In genomic region chr17:42290577-42290976, GRCh38 we compare ENCODE assay signal across 12 cellular contexts. TPM values are rescaled to one million over a fixed set of nuclear protein-coding genes. Genes with fewer than 3 reads are reported as not detected.
DNase-seq lines count a peak whose midpoint lies in the region; ATAC-seq, FAIRE-seq and TF ChIP-seq lines count a peak whose summit lies in the region.
"Had no signal": no experiment of that assay in that cellular context is flagged by ENCODE, and none has a peak within 500 bp of the region (broad histone marks: within the 10 kb centered on the region; RNA-seq: fewer than 3 reads in every experiment).

No MANE protein-coding gene starts in this region.

- no peak for DNase-seq in HepG2 (ENCODE audit: low spot score)
- DNase-seq in right lobe of liver: no peak
- no peak for DNase-seq in activated CD4-positive, alpha-beta memory T cell treated with anti-CD3 and anti-CD28 coated beads, Interleukin-2, amount 10 ng/mL, durations not matched to agents 7 days and 5 days
- peak; percentile 31 for DNase-seq in islet precursor cell
- DNase-seq in upper lobe of right lung: peak; percentile 12
- no peak for DNase-seq in activated CD8-positive, alpha-beta memory T cell treated with anti-CD3 and anti-CD28 coated beads, Interleukin-2, amount 50 U/mL, for 4 hours
- no peak for DNase-seq in DMS53 treated with DMSO at 0.1 percent for 48 hours (lab: John Stamatoyannopoulos, UW; ENCODE audit: unreplicated experiment)
- DNase-seq: foreskin keratinocyte, NCI-H1436 treated with DMSO at 0.1 percent for 48 hours had no signal

- intact Hi-C loops in HepG2 (cut with micrococcal nuclease; ENCODE audit: unreplicated experiment): no loop called here
- intact Hi-C loops in right lobe of liver (cut with DNase I): no loop called here
- intact Hi-C loops in upper lobe of right lung (cut with DNase I): no loop called here

- no peak for TF ChIP-seq RAD21 in HepG2 (CRISPR knock-in tag; IDR thresholded peaks at IDR 0.05)

- TF ChIP-seq CTCF in HepG2 (CRISPR knock-in tag; IDR thresholded peaks at IDR 0.05) (no peak), right lobe of liver (IDR thresholded peaks at IDR 0.05) (no peak), upper lobe of right lung (IDR thresholded peaks at IDR 0.05) (no peak)

- ATAC-seq in HepG2 (no peak), right lobe of liver (no peak), upper lobe of right lung (no peak), GM19467 (IDR thresholded peaks at IDR 0.05; ENCODE audit: unreplicated experiment) (no peak)
- ATAC-seq: foreskin keratinocyte had no signal

- no TSS peak for BruUV-seq in HepG2 (replicated peaks; lab: Mats Ljungman, UMichigan)

- H3K4me3 ChIP-seq in HepG2 (replicated peaks in 1 of 3; ENCODE audit: insufficient read depth in 1 of 3, low read depth in 2 of 3, low read length in 3 of 3) (no peak overlapping the region), right lobe of liver (no peak overlapping the region), upper lobe of right lung (no peak overlapping the region)

- H3K36me3 ChIP-seq in HepG2 (replicated peaks in 1 of 2; ENCODE audit: control insufficient read depth in 1 of 2, insufficient read depth in 2 of 2, low read length in 2 of 2): no peaks in the 10 kb centered on the region
- peaks cover 0 to 2% (median 0%) of the 10 kb centered on the region in 4 donors for H3K36me3 ChIP-seq in right lobe of liver
- H3K36me3 ChIP-seq in upper lobe of right lung: peaks cover 24% of the 10 kb centered on the region

- no peak overlapping the region for H3K27ac ChIP-seq in HepG2 (ENCODE audit: extremely low read length, insufficient read depth, low read length)
- no peak overlapping the region for H3K27ac ChIP-seq in right lobe of liver
- H3K27ac ChIP-seq in upper lobe of right lung: no peak overlapping the region
- H3K27ac ChIP-seq: foreskin keratinocyte had no signal

- peak overlapping the region; percentile 89 for H3K4me3 Mint-ChIP-seq in activated CD4-positive, alpha-beta memory T cell treated with anti-CD3 and anti-CD28 coated beads, Interleukin-2, amount 10 ng/mL, durations not matched to agents 7 days and 5 days
- H3K4me3 Mint-ChIP-seq: brain, endodermal cell had no signal

- no peak for TF ChIP-seq EP300 in HepG2 (IDR thresholded peaks at IDR 0.05; ENCODE audit: low read depth in 2 of 2, low read length in 2 of 2)
- TF ChIP-seq EP300 in HepG2 (CRISPR knock-in tag; IDR thresholded peaks at IDR 0.05; ENCODE audit: borderline replicate concordance): no peak

- H2AFZ ChIP-seq in HepG2 (ENCODE audit: low read length): no peak overlapping the region

- no peak for FAIRE-seq in HepG2 (lab: Jason Lieb, UNC)

- WGBS in HepG2 (ENCODE audit: low lambda C conversion rate): 79% methylated on average over 5 of the region's 5 CpGs
- WGBS in right lobe of liver (ENCODE audit: insufficient coverage, low coverage, low lambda C conversion rate, missing lambda C conversion rate): 94% methylated on average over 2 of the region's 5 CpGs

- no peaks in the 10 kb centered on the region for H3K9me3 Mint-ChIP-seq in activated CD4-positive, alpha-beta memory T cell treated with anti-CD3 and anti-CD28 coated beads, Interleukin-2, amount 10 ng/mL, durations not matched to agents 7 days and 5 days
- H3K9me3 Mint-ChIP-seq: endodermal cell had no signal

- H4K20me1 ChIP-seq in HepG2 (ENCODE audit: insufficient read depth, low read length): no peaks in the 10 kb centered on the region

- no peaks in the 10 kb centered on the region for H3K79me2 ChIP-seq in HepG2 (ENCODE audit: insufficient read depth, low read length)

- CTCF ChIA-PET in HepG2 (lab: Yijun Ruan, JAX; ENCODE audit: low intra/inter-chr PET ratio, low total read pairs): no interaction called here
- CTCF ChIA-PET in activated CD4-positive, alpha-beta memory T cell treated with anti-CD3 and anti-CD28 coated beads, Interleukin-2, amount 10 ng/mL, durations not matched to agents 7 days and 5 days (lab: Charles Lee): interaction anchor here (3.2 kb wide), 1 partner anchor 68 kb away, joined by 27 read pairs; no protein-coding TSS in a partner anchor

- no peak overlapping the region for H3K9ac ChIP-seq in HepG2 (ENCODE audit: insufficient read depth, low read depth, low read length)

- H3K4me1 Mint-ChIP-seq in activated CD4-positive, alpha-beta memory T cell treated with anti-CD3 and anti-CD28 coated beads, Interleukin-2, amount 10 ng/mL, durations not matched to agents 7 days and 5 days: peaks cover 60% of the 10 kb centered on the region

- in situ Hi-C loops in HepG2 (cut with HindIII; ENCODE audit: extremely low pct_ligation_motif_present, low pct_unique_long_range_greater_than_20kb): no loop called here

- peaks cover 39% of the 10 kb centered on the region for H3K36me3 Mint-ChIP-seq in activated CD4-positive, alpha-beta memory T cell treated with anti-CD3 and anti-CD28 coated beads, Interleukin-2, amount 10 ng/mL, durations not matched to agents 7 days and 5 days (ENCODE audit: low read depth)
- H3K36me3 Mint-ChIP-seq: brain had no signal

- TF ChIP-seq POLR2A in HepG2 (IDR thresholded peaks at IDR 0.05; ENCODE audit: insufficient read depth in 1 of 2, low read depth in 2 of 2, low read length in 2 of 2) (no peak), right lobe of liver (IDR thresholded peaks at IDR 0.05) (no peak)

- POLR2A ChIA-PET in HepG2 (lab: Yijun Ruan, JAX): interaction anchor here (2.3 kb wide), 1 partner anchor 14 kb away, joined by 5 read pairs; no protein-coding TSS in a partner anchor
- POLR2A ChIA-PET in activated CD4-positive, alpha-beta memory T cell treated with anti-CD3 and anti-CD28 coated beads, Interleukin-2, amount 10 ng/mL, durations not matched to agents 7 days and 5 days (lab: Charles Lee): interaction anchor here (3.6 to 11.7 kb wide), 3 partner anchors 16 to 42 kb away, joined by 19 to 193 read pairs (median 70); partner anchors contain the start of gene STAT5B

- H3K4me1 ChIP-seq in HepG2 (ENCODE audit: insufficient read depth, low read length): peaks cover 33% of the 10 kb centered on the region
- peaks cover 0 to 6% (median 2%) of the 10 kb centered on the region in 4 donors for H3K4me1 ChIP-seq in right lobe of liver
- peaks cover 25% of the 10 kb centered on the region for H3K4me1 ChIP-seq in upper lobe of right lung
- H3K4me1 ChIP-seq: foreskin keratinocyte had no signal

- H3K27ac Mint-ChIP-seq in activated CD4-positive, alpha-beta memory T cell treated with anti-CD3 and anti-CD28 coated beads, Interleukin-2, amount 10 ng/mL, durations not matched to agents 7 days and 5 days: peak overlapping the region; percentile 84
- H3K27ac Mint-ChIP-seq: endodermal cell had no signal

- H3K9me3 ChIP-seq in HepG2 (ENCODE audit: low read length) (no peaks in the 10 kb centered on the region), right lobe of liver (no peaks in the 10 kb centered on the region), upper lobe of right lung (no peaks in the 10 kb centered on the region)

- H3K4me2 ChIP-seq in HepG2 (ENCODE audit: low read depth, low read length): no peak overlapping the region

- peaks cover 6 to 26% of the 10 kb centered on the region in 2 experiments; a peak in 4 of 5 replicates for H3K27me3 ChIP-seq in HepG2 (ENCODE audit: control insufficient read depth in 1 of 2, insufficient read depth in 2 of 2, low read length in 2 of 2)
- no peaks in the 10 kb centered on the region for H3K27me3 ChIP-seq in right lobe of liver
- no peaks in the 10 kb centered on the region for H3K27me3 ChIP-seq in upper lobe of right lung

- H3K27me3 Mint-ChIP-seq in activated CD4-positive, alpha-beta memory T cell treated with anti-CD3 and anti-CD28 coated beads, Interleukin-2, amount 10 ng/mL, durations not matched to agents 7 days and 5 days: no peaks in the 10 kb centered on the region

RNA-seq across cellular contexts. Expression of gene STAT5A, which starts 2.3 kb away (rescaled TPM):
- total RNA-seq in HepG2 (2016; rRNA removed; fragmentation: Illumina TruSeq; extraction: Trizol) (4.1 and 4.5 TPM in 2 replicates), right lobe of liver (10 to 100 TPM in 1 of 6 experiments, 1 to 10 TPM in 5; 4.8 to 11.5 (median 7.7) TPM), upper lobe of right lung (42.0 TPM)
- 1.5 and 1.6 TPM in 2 replicates for total RNA-seq in HepG2 (2016; cell fraction: cytosol; rRNA removed; fragmentation: Illumina TruSeq; extraction: Trizol; ENCODE audit: low read depth)
- 2.4 and 3.2 TPM in 2 replicates for total RNA-seq in HepG2 (2016; cell fraction: insoluble cytoplasmic fraction; rRNA removed; fragmentation: Illumina TruSeq; extraction: Trizol)
- total RNA-seq in HepG2 (2016; cell fraction: membrane; rRNA removed; fragmentation: Illumina TruSeq; extraction: Trizol): 3.5 and 3.6 TPM in 2 replicates
- 3.1 and 4.2 TPM in 2 replicates for total RNA-seq in HepG2 (2016; cell fraction: nucleus; rRNA removed; fragmentation: Illumina TruSeq; extraction: Trizol)
- 1.2 and 1.4 TPM in 2 replicates for polyA plus RNA-seq in HepG2 (2011; rRNA removed)
- 1.3 and 1.4 TPM in 2 replicates for polyA plus RNA-seq in HepG2 (2011; cell fraction: cytosol; rRNA removed)
- 3.3 and 3.4 TPM in 2 replicates for polyA plus RNA-seq in HepG2 (2011; cell fraction: nucleus; rRNA removed)
- polyA plus RNA-seq in HepG2 (2012): 3.9 and 7.9 TPM in 2 replicates
- polyA plus RNA-seq in HepG2 (2016; cell fraction: cytosol; fragmentation: Illumina TruSeq; extraction: Trizol; ENCODE audit: low read depth): 1.2 and 1.4 TPM in 2 replicates
- polyA plus RNA-seq in HepG2 (2016; cell fraction: insoluble cytoplasmic fraction; fragmentation: Illumina TruSeq; extraction: Trizol; ENCODE audit: low read depth): 2.4 and 3.3 TPM in 2 replicates
- 2.4 and 2.5 TPM in 2 replicates for polyA plus RNA-seq in HepG2 (2016; cell fraction: membrane; fragmentation: Illumina TruSeq; extraction: Trizol; ENCODE audit: low read depth)
- polyA plus RNA-seq in HepG2 (2016; cell fraction: nucleus; fragmentation: Illumina TruSeq; extraction: Trizol; ENCODE audit: insufficient read depth, low read depth): 3.2 and 4.2 TPM in 2 replicates
- polyA minus RNA-seq in HepG2 (2011; rRNA and poly(A)+ RNA removed; ENCODE audit: low replicate concordance): 6.3 and 24.5 TPM in 2 replicates
- 1.7 TPM in 2 replicates for polyA minus RNA-seq in HepG2 (2011; cell fraction: cytosol; rRNA and poly(A)+ RNA removed)
- 1.7 and 3.0 TPM in 2 replicates for polyA minus RNA-seq in HepG2 (2011; cell fraction: nucleus; rRNA and poly(A)+ RNA removed)
- total RNA-seq in activated CD4-positive, alpha-beta memory T cell treated with anti-CD3 and anti-CD28 coated beads, Interleukin-2, amount 10 ng/mL, durations not matched to agents 7 days and 5 days: 10 to 100 TPM; 88.4 to 96.7 TPM

RNA-seq across cellular contexts. Expression of gene STAT5B, which starts 14.4 kb away (rescaled TPM):
- 17.2 and 21.0 TPM in 2 replicates for total RNA-seq in HepG2 (2016; rRNA removed; fragmentation: Illumina TruSeq; extraction: Trizol)
- 8.8 and 10.4 TPM in 2 replicates for total RNA-seq in HepG2 (2016; cell fraction: cytosol; rRNA removed; fragmentation: Illumina TruSeq; extraction: Trizol; ENCODE audit: low read depth)
- total RNA-seq in HepG2 (2016; cell fraction: insoluble cytoplasmic fraction; rRNA removed; fragmentation: Illumina TruSeq; extraction: Trizol): 14.8 and 23.5 TPM in 2 replicates
- 13.7 and 14.6 TPM in 2 replicates for total RNA-seq in HepG2 (2016; cell fraction: membrane; rRNA removed; fragmentation: Illumina TruSeq; extraction: Trizol)
- 21.1 and 22.8 TPM in 2 replicates for total RNA-seq in HepG2 (2016; cell fraction: nucleus; rRNA removed; fragmentation: Illumina TruSeq; extraction: Trizol)
- polyA plus RNA-seq in HepG2 (2011; rRNA removed): 42.8 and 44.8 TPM in 2 replicates
- 18.5 and 22.6 TPM in 2 replicates for polyA plus RNA-seq in HepG2 (2011; cell fraction: cytosol; rRNA removed)
- 110 and 115 TPM in 2 replicates for polyA plus RNA-seq in HepG2 (2011; cell fraction: nucleus; rRNA removed)
- 27.0 and 34.0 TPM in 2 replicates for polyA plus RNA-seq in HepG2 (2012)
- polyA plus RNA-seq in HepG2 (2016; cell fraction: cytosol; fragmentation: Illumina TruSeq; extraction: Trizol; ENCODE audit: low read depth): 3.0 and 3.2 TPM in 2 replicates
- polyA plus RNA-seq in HepG2 (2016; cell fraction: insoluble cytoplasmic fraction; fragmentation: Illumina TruSeq; extraction: Trizol; ENCODE audit: low read depth): 13.9 and 18.4 TPM in 2 replicates
- polyA plus RNA-seq in HepG2 (2016; cell fraction: membrane; fragmentation: Illumina TruSeq; extraction: Trizol; ENCODE audit: low read depth): 8.2 and 9.4 TPM in 2 replicates
- 73.9 and 77.3 TPM in 2 replicates for polyA plus RNA-seq in HepG2 (2016; cell fraction: nucleus; fragmentation: Illumina TruSeq; extraction: Trizol; ENCODE audit: insufficient read depth, low read depth)
- 35.0 and 59.1 TPM in 2 replicates for polyA minus RNA-seq in HepG2 (2011; rRNA and poly(A)+ RNA removed; ENCODE audit: low replicate concordance)
- polyA minus RNA-seq in HepG2 (2011; cell fraction: cytosol; rRNA and poly(A)+ RNA removed): 14.9 and 16.6 TPM in 2 replicates
- 36.8 and 37.1 TPM in 2 replicates for polyA minus RNA-seq in HepG2 (2011; cell fraction: nucleus; rRNA and poly(A)+ RNA removed)
- 10 to 100 TPM; 21.2 to 29.0 (median 26.7) TPM for total RNA-seq in right lobe of liver
- 100 to 1,000 TPM; 163 to 171 TPM for total RNA-seq in activated CD4-positive, alpha-beta memory T cell treated with anti-CD3 and anti-CD28 coated beads, Interleukin-2, amount 10 ng/mL, durations not matched to agents 7 days and 5 days
- total RNA-seq in upper lobe of right lung: 71.0 TPM

Comparison
In these comparisons a context has a peak if more than half of its experiments do, and no peak if none do; other contexts are left out.
1. DNase-seq: peak in islet precursor cell (single experiment) and upper lobe of right lung (single experiment); none in HepG2 (single experiment), right lobe of liver (0 of 3), activated CD4-positive, alpha-beta memory T cell treated with anti-CD3 and anti-CD28 coated beads, Interleukin-2, amount 10 ng/mL, durations not matched to agents 7 days and 5 days (single experiment), activated CD8-positive, alpha-beta memory T cell treated with anti-CD3 and anti-CD28 coated beads, Interleukin-2, amount 50 U/mL, for 4 hours (single experiment) and DMS53 treated with DMSO at 0.1 percent for 48 hours (single experiment).